Comparison of ENCODE assay signal across 11 cellular contexts in genomic region chr4:7649411-7649740, GRCh38.
A peak's percentile ranks its signal among the peaks of the same experiment; 100 is the strongest.
DNase-seq lines count a peak whose midpoint lies in the region; ATAC-seq and TF ChIP-seq lines count a peak whose summit lies in the region.
"Had no signal": no experiment of that assay in that cellular context is flagged by ENCODE, and none has a peak within 500 bp of the region (broad histone marks: within the 10 kb centered on the region; RNA-seq: fewer than 3 reads in every experiment).

No MANE protein-coding gene starts in this region.

- H3K9me2 ChIP-seq in DOHH2 (replicated peaks; ENCODE audit: control insufficient read depth, low read length), result no peaks in the 10 kb centered on the region

- no peaks in the 10 kb centered on the region for H3K9me3 Mint-ChIP-seq in activated naive CD8-positive, alpha-beta T cell treated with anti-CD3 and anti-CD28 coated beads for 36 hours
- H3K9me3 Mint-ChIP-seq in naive thymus-derived CD8-positive, alpha-beta T cell, result peaks cover 0 to 13% (median 0%) of the 10 kb centered on the region in 9 donors

- peaks cover 14% of the 10 kb centered on the region for H3K4me1 Mint-ChIP-seq in activated naive CD8-positive, alpha-beta T cell treated with anti-CD3 and anti-CD28 coated beads for 36 hours
- H3K4me1 Mint-ChIP-seq in naive thymus-derived CD8-positive, alpha-beta T cell, result peaks cover 13 to 74% (median 25%) of the 10 kb centered on the region in 4 donors

- peaks cover 41% of the 10 kb centered on the region for H3K4me1 ChIP-seq in DOHH2 (ENCODE audit: control insufficient read depth, low read length)

- CTCF ChIA-PET in AG04450 (lab: Charles Lee), result no interaction called here

- H3K4me3 ChIP-seq in AG04450 (ENCODE audit: low read depth, low read length) (no peak overlapping the region), DOHH2 (ENCODE audit: low read length) (peak overlapping the region; percentile 38)

- H3K27me3 ChIP-seq in AG04450 (ENCODE audit: control insufficient read depth, insufficient read depth, low read length), result peaks cover 1% of the 10 kb centered on the region
- H3K27me3 ChIP-seq in DOHH2 (ENCODE audit: control insufficient read depth, low read length), result no peaks in the 10 kb centered on the region

- TF ChIP-seq CTCF in AG04450 (IDR thresholded peaks at IDR 0.05; ENCODE audit: low read depth, low read length) (no peak), DOHH2 (IDR thresholded peaks at IDR 0.05; ENCODE audit: low read depth, low read length, poor library complexity, severe bottlenecking) (no peak)

- H3K27ac ChIP-seq in AG04450 (ENCODE audit: low read depth, low read length) (peak overlapping the region; percentile 33), DOHH2 (ENCODE audit: low read depth, low read length) (peak overlapping the region; percentile 85)

- no peaks in the 10 kb centered on the region for H3K36me3 ChIP-seq in DOHH2 (ENCODE audit: control insufficient read depth, low read length)

- ATAC-seq in naive thymus-derived CD8-positive, alpha-beta T cell, result no peak
- no peak for ATAC-seq in HG02970 (IDR thresholded peaks at IDR 0.05; ENCODE audit: low FRiP score, unreplicated experiment)

- H3K27me3 Mint-ChIP-seq in activated naive CD8-positive, alpha-beta T cell treated with anti-CD3 and anti-CD28 coated beads for 36 hours, result peaks cover 9% of the 10 kb centered on the region
- peaks cover 1 to 38% (median 13%) of the 10 kb centered on the region in 5 donors for H3K27me3 Mint-ChIP-seq in naive thymus-derived CD8-positive, alpha-beta T cell

- peak overlapping the region; percentile 81 for H3K27ac Mint-ChIP-seq in activated naive CD8-positive, alpha-beta T cell treated with anti-CD3 and anti-CD28 coated beads for 36 hours
- H3K27ac Mint-ChIP-seq in naive thymus-derived CD8-positive, alpha-beta T cell, result peak overlapping the region in 8 of 10 donors; percentile 39 to 96 (median 82)

- DNase-seq in AG04450 (ENCODE audit: low read depth, low spot score) (no peak), NCI-H2081 treated with DMSO at 0.1 percent for 48 hours (lab: John Stamatoyannopoulos, UW) (no peak)
- no peak for DNase-seq in activated naive CD8-positive, alpha-beta T cell treated with anti-CD3 and anti-CD28 coated beads for 36 hours
- DNase-seq in naive thymus-derived CD8-positive, alpha-beta T cell, result peak in 1 of 10 donors; percentile 21
- no peak for DNase-seq in stimulated activated CD4-positive, alpha-beta T cell treated with anti-CD3 and anti-CD28 coated beads, Interleukin-2, amount 100 ng/mL, for 24 hours
- DNase-seq in activated CD4-positive, CD25-positive, alpha-beta regulatory T cell (lab: John Stamatoyannopoulos, UW), result no peak
- DNase-seq: activated CD4-positive, alpha-beta T cell treated with anti-CD3 and anti-CD28 coated beads for 1 hour; DND-41; NCI-H1417 treated with DMSO at 0.1 percent for 48 hours had no signal

- H3K79me2 ChIP-seq in DOHH2 (ENCODE audit: control insufficient read depth, low read length), result no peaks in the 10 kb centered on the region

- H4K20me1 ChIP-seq in DOHH2 (ENCODE audit: control insufficient read depth, insufficient read depth, low read depth, low read length), result no peaks in the 10 kb centered on the region

- peak overlapping the region; percentile 65 for H3K4me2 ChIP-seq in DOHH2 (ENCODE audit: low read length)

- H3K9me3 ChIP-seq in AG04450 (ENCODE audit: control insufficient read depth, insufficient read depth, low read length) (peaks cover 39% of the 10 kb centered on the region), DOHH2 (ENCODE audit: control insufficient read depth, insufficient read depth, low read length) (no peaks in the 10 kb centered on the region)

- H3F3A ChIP-seq in DOHH2 (ENCODE audit: control insufficient read depth, insufficient read depth), result peaks cover 3% of the 10 kb centered on the region; the same call in 1 of the 2 replicates

- no peak overlapping the region for H3K4me3 Mint-ChIP-seq in activated naive CD8-positive, alpha-beta T cell treated with anti-CD3 and anti-CD28 coated beads for 36 hours
- peak overlapping the region in 8 of 10 donors; percentile 11 to 77 (median 62) for H3K4me3 Mint-ChIP-seq in naive thymus-derived CD8-positive, alpha-beta T cell

- POLR2A ChIA-PET in AG04450 (lab: Yijun Ruan, JAX), result no interaction called here
- POLR2A ChIA-PET in naive thymus-derived CD8-positive, alpha-beta T cell (lab: Charles Lee), result no interaction called here

- H3K36me3 Mint-ChIP-seq in activated naive CD8-positive, alpha-beta T cell treated with anti-CD3 and anti-CD28 coated beads for 36 hours, result no peaks in the 10 kb centered on the region
- no peaks in the 10 kb centered on the region for H3K36me3 Mint-ChIP-seq in naive thymus-derived CD8-positive, alpha-beta T cell
